In the genomic region with DNA sequence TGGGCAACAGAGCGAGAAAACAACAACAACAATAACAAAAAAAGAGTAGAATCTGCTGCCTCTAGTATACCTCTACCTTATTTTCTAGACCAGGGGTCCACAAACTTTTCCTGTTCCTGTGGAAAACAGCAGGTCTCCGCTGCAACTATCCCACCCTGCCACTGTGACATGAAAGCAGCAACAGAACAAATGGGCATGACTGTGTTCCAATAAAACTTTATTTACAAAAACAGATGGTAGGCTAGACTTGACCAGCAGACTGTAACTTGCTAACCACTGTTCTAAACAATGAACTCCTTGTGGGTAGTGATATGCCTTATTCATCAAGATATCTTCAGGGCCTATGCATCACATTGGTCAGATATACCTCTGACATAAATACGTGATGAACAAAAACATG, we compare ENCODE assay signal across 36 cellular contexts. TPM values are rescaled to one million over a fixed set of nuclear protein-coding genes. Genes with fewer than 3 reads are reported as not detected.
"Had no signal": no experiment of that assay in that cellular context is flagged by ENCODE, and none has a peak within 500 bp of the region (broad histone marks: within the 10 kb centered on the region; RNA-seq: fewer than 3 reads in every experiment).

No MANE protein-coding gene starts in this region.

- H3K79me2 ChIP-seq: parathyroid adenoma had no signal

- H3K27me3 Mint-ChIP-seq: natural killer cell treated with Interleukin-12 subunit alpha and Interleukin-12 subunit beta and Interleukin-15 and Interleukin-18, amount 100 ng/mL, for 72 hours; progenitor cell of endocrine pancreas; stimulated activated naive B cell treated with anti-CD40 and anti-IgM and Interleukin-4, amounts not matched to agents 10 μg/mL and 1 μg/mL and 100 μg/mL, for 72 hours; stimulated activated naive CD8-positive, alpha-beta T cell treated with anti-CD3 and anti-CD28 coated beads, Interleukin-15, Interleukin-2, amounts not matched to agents 100 ng/mL and 50 ng/mL, for 24 hours had no signal

- H3K27ac ChIP-seq: neutrophil, ovary, parathyroid adenoma, psoas muscle, skin epidermis, spleen, stomach, thoracic aorta, thyroid gland, tibial nerve, upper lobe of left lung, vagina had no signal

- H3K27me3 ChIP-seq: neutrophil, ovary, spleen, stomach, thyroid gland, tibial nerve, upper lobe of left lung, vagina had no signal

- FAIRE-seq: urothelium cell line had no signal

- H3K4me3 Mint-ChIP-seq: naive thymus-derived CD8-positive, alpha-beta T cell; natural killer cell treated with Interleukin-12 subunit alpha and Interleukin-12 subunit beta and Interleukin-15 and Interleukin-18, amount 100 ng/mL, for 72 hours; nephron progenitor cell; neural crest cell; stimulated activated effector memory CD8-positive, alpha-beta T cell treated with anti-CD3 and anti-CD28 coated beads, Interleukin-12 subunit alpha, Interleukin-12 subunit beta, amount 100 ng/mL, for 72 hours; stimulated activated naive B cell treated with anti-CD40 and anti-IgM and Interleukin-4, amounts not matched to agents 10 μg/mL and 1 μg/mL and 100 μg/mL, for 72 hours; stimulated activated naive CD8-positive, alpha-beta T cell treated with anti-CD3 and anti-CD28 coated beads, Interleukin-15, Interleukin-2, amounts not matched to agents 100 ng/mL and 50 ng/mL, for 24 hours had no signal

- H3K4me2 ChIP-seq: smooth muscle cell had no signal

- ATAC-seq: naive thymus-derived CD8-positive, alpha-beta T cell; natural killer cell treated with Interleukin-12 subunit alpha and Interleukin-12 subunit beta and Interleukin-15 and Interleukin-18, amount 100 ng/mL, for 72 hours; psoas muscle; right cardiac atrium; sciatic nerve; stimulated activated effector memory CD8-positive, alpha-beta T cell treated with anti-CD3 and anti-CD28 coated beads, Interleukin-12 subunit alpha, Interleukin-12 subunit beta, amount 100 ng/mL, for 72 hours; stimulated activated naive B cell treated with anti-CD40 and anti-IgM and Interleukin-4, amounts not matched to agents 10 μg/mL and 1 μg/mL and 100 μg/mL, for 72 hours had no signal

- H3K9me3 ChIP-seq: neutrophil, ovary, thoracic aorta, thyroid gland had no signal

- H3K9ac ChIP-seq: parathyroid adenoma had no signal

- H3K4me3 ChIP-seq: ovary, psoas muscle, skin epidermis, smooth muscle cell, spleen, stomach, thoracic aorta, thyroid gland, tibial nerve, upper lobe of left lung, vagina had no signal

- H2AFZ ChIP-seq: parathyroid adenoma had no signal

- H3K36me3 ChIP-seq: ovary, stomach, thoracic aorta, thyroid gland, tibial nerve, upper lobe of left lung, vagina had no signal

- DNase-seq: naive thymus-derived CD8-positive, alpha-beta T cell; nephron progenitor cell; nucleus accumbens; ovary; psoas muscle; right cardiac atrium; spleen; stimulated activated CD4-positive, alpha-beta T cell treated with anti-CD3 and anti-CD28 coated beads, Interleukin-12 subunit alpha, Interleukin-12 subunit beta, amount 100 ng/mL, for 4 hours; stimulated activated CD4-positive, alpha-beta T cell treated with anti-CD3 and anti-CD28 coated beads, Interleukin-2, amount 100 ng/mL, for 24 hours; stimulated activated CD4-positive, alpha-beta T cell treated with anti-CD3 and anti-CD28 coated beads, Interleukin-2, amount 100 ng/mL, for 48 hours; stimulated activated CD4-positive, alpha-beta T cell treated with anti-CD3 and anti-CD28 coated beads, Interleukin-4, amount 100 ng/mL, for 24 hours; stimulated activated naive B cell treated with anti-CD40 and anti-IgM and Interleukin-4, amounts not matched to agents 10 μg/mL and 1 μg/mL and 100 μg/mL, for 72 hours; stimulated activated naive CD4-positive, alpha-beta T cell treated with Interleukin-2 at 50 U/mL for 16 hours; stomach; thyroid gland; trophoblast cell; upper lobe of left lung had no signal

- H3K4me1 Mint-ChIP-seq: naive thymus-derived CD8-positive, alpha-beta T cell; nephron progenitor cell; neural crest cell; stimulated activated effector memory CD8-positive, alpha-beta T cell treated with anti-CD3 and anti-CD28 coated beads, Interleukin-12 subunit alpha, Interleukin-12 subunit beta, amount 100 ng/mL, for 72 hours; stimulated activated naive B cell treated with anti-CD40 and anti-IgM and Interleukin-4, amounts not matched to agents 10 μg/mL and 1 μg/mL and 100 μg/mL, for 72 hours had no signal

- H3K4me1 ChIP-seq: parathyroid adenoma, psoas muscle, spleen, stomach, thyroid gland, tibial nerve, upper lobe of left lung, vagina had no signal

RNA-seq across cellular contexts. Expression of gene ARGFX, which starts 47.2 kb away (rescaled TPM):
- total RNA-seq: naive thymus-derived CD8-positive, alpha-beta T cell; natural killer cell treated with Interleukin-12 subunit alpha and Interleukin-12 subunit beta and Interleukin-15 and Interleukin-18, amount 100 ng/mL, for 72 hours; neural crest cell; omental fat pad; ovary; progenitor cell of endocrine pancreas; psoas muscle; renal cortical epithelial cell; right cardiac atrium; sciatic nerve; smooth muscle cell; spleen; stomach; subcutaneous adipose tissue; temporal lobe; thoracic aorta; thyroid gland; tibial nerve; upper lobe of left lung; ureter; vagina had no signal
- polyA plus RNA-seq: naive thymus-derived CD8-positive, alpha-beta T cell; ovary; psoas muscle; right cardiac atrium; smooth muscle cell; spleen; stomach had no signal
